10 cellular contexts compared by ENCODE assay signal in genomic region chr5:146448783-146449519, GRCh38. TPM values are rescaled to one million over a fixed set of nuclear protein-coding genes. Genes with fewer than 3 reads are reported as not detected.
DNase-seq lines count a peak whose midpoint lies in the region; ATAC-seq and TF ChIP-seq lines count a peak whose summit lies in the region.
"Had no signal": no experiment of that assay in that cellular context is flagged by ENCODE, and none has a peak within 500 bp of the region (broad histone marks: within the 10 kb centered on the region; RNA-seq: fewer than 3 reads in every experiment).

No MANE protein-coding gene starts in this region.

- H3K4me3 Mint-ChIP-seq in HFFc6, result peak overlapping the region; percentile 98
- peak overlapping the region; percentile 98 for H3K4me3 Mint-ChIP-seq in activated naive CD8-positive, alpha-beta T cell treated with anti-CD3 and anti-CD28 coated beads, Interleukin-2, amount 10 ng/mL, durations not matched to agents 7 days and 5 days

- DNase-seq in AG10803 (ENCODE audit: low read depth), result no peak
- no peak for DNase-seq in HFFc6
- DNase-seq in activated naive CD8-positive, alpha-beta T cell treated with anti-CD3 and anti-CD28 coated beads, Interleukin-2, amount 10 ng/mL, durations not matched to agents 7 days and 5 days, result no peak
- DNase-seq in lung microvascular endothelial cell (ENCODE audit: low read depth in 2 of 2), result peak; percentile 12 to 19
- DNase-seq in HPDE6-E6E7 (ENCODE audit: extremely low spot score), result no peak
- DNase-seq: GOT3, NCI-H1417 treated with DMSO at 0.1 percent for 48 hours had no signal

- H3K27ac Mint-ChIP-seq in HFFc6, result peak overlapping the region; percentile 34
- H3K27ac Mint-ChIP-seq in activated naive CD8-positive, alpha-beta T cell treated with anti-CD3 and anti-CD28 coated beads, Interleukin-2, amount 10 ng/mL, durations not matched to agents 7 days and 5 days, result no peak overlapping the region

- peak overlapping the region; percentile 95; the same call in 1 of the 2 replicates for H3K4me3 ChIP-seq in AG10803 (ENCODE audit: low read length)

- H3K4me1 Mint-ChIP-seq in HFFc6 (ENCODE audit: low read depth), result peaks cover 31% of the 10 kb centered on the region
- H3K4me1 Mint-ChIP-seq in activated naive CD8-positive, alpha-beta T cell treated with anti-CD3 and anti-CD28 coated beads, Interleukin-2, amount 10 ng/mL, durations not matched to agents 7 days and 5 days, result peaks cover 28% of the 10 kb centered on the region

- no peak for ATAC-seq in activated naive CD8-positive, alpha-beta T cell treated with anti-CD3 and anti-CD28 coated beads, Interleukin-2, amount 10 ng/mL, durations not matched to agents 7 days and 5 days (ENCODE audit: low read depth)
- ATAC-seq in HG03159 (IDR thresholded peaks at IDR 0.05; ENCODE audit: unreplicated experiment) (no peak), HG02678 (IDR thresholded peaks at IDR 0.05; ENCODE audit: unreplicated experiment) (no peak), HG02798 (IDR thresholded peaks at IDR 0.05; ENCODE audit: poor library complexity, unreplicated experiment) (no peak)

- POLR2A ChIA-PET in activated naive CD8-positive, alpha-beta T cell treated with anti-CD3 and anti-CD28 coated beads, Interleukin-2, amount 10 ng/mL, durations not matched to agents 7 days and 5 days (lab: Charles Lee), result no interaction called here

- TF ChIP-seq CTCF in AG10803 (conservative IDR thresholded peaks at IDR 0.05; ENCODE audit: low read length) (no peak), HFFc6 (IDR thresholded peaks at IDR 0.05) (no peak)

- H3K9me3 Mint-ChIP-seq in HFFc6, result no peaks in the 10 kb centered on the region
- no peaks in the 10 kb centered on the region for H3K9me3 Mint-ChIP-seq in activated naive CD8-positive, alpha-beta T cell treated with anti-CD3 and anti-CD28 coated beads, Interleukin-2, amount 10 ng/mL, durations not matched to agents 7 days and 5 days

- H3K36me3 Mint-ChIP-seq in HFFc6 (ENCODE audit: low read depth), result peaks cover 13% of the 10 kb centered on the region
- H3K36me3 Mint-ChIP-seq in activated naive CD8-positive, alpha-beta T cell treated with anti-CD3 and anti-CD28 coated beads, Interleukin-2, amount 10 ng/mL, durations not matched to agents 7 days and 5 days, result peaks cover 6% of the 10 kb centered on the region

- H3K27me3 Mint-ChIP-seq in HFFc6 (ENCODE audit: insufficient read depth), result no peaks in the 10 kb centered on the region; the same call in 1 of the 2 replicates
- H3K27me3 Mint-ChIP-seq in activated naive CD8-positive, alpha-beta T cell treated with anti-CD3 and anti-CD28 coated beads, Interleukin-2, amount 10 ng/mL, durations not matched to agents 7 days and 5 days, result no peaks in the 10 kb centered on the region

RNA-seq across cellular contexts. Expression of gene TCERG1, which starts 1.8 kb away (rescaled TPM):
- 10 to 100 TPM; 37.4 to 57.4 (median 49.6) TPM for total RNA-seq in HFFc6 (2021; fragmentation: NEBNext Ultra II Directional; extraction: Animal tissue kit (Norgen Biotek cat#: 25700))
- total RNA-seq in activated naive CD8-positive, alpha-beta T cell treated with anti-CD3 and anti-CD28 coated beads, Interleukin-2, amount 10 ng/mL, durations not matched to agents 7 days and 5 days, result 10 to 100 TPM; 79.9 to 90.2 TPM
- total RNA-seq in lung microvascular endothelial cell, result 14.2 and 15.9 TPM in 2 replicates

Comparison
In these comparisons a context has a peak if more than half of its experiments do, and no peak if none do; other contexts are left out.
1. DNase-seq: peak in lung microvascular endothelial cell (2 of 2); none in AG10803 (single experiment), HFFc6 (single experiment), activated naive CD8-positive, alpha-beta T cell treated with anti-CD3 and anti-CD28 coated beads, Interleukin-2, amount 10 ng/mL, durations not matched to agents 7 days and 5 days (single experiment) and HPDE6-E6E7 (single experiment).